8 cellular contexts compared by ENCODE assay signal in the genomic region with DNA sequence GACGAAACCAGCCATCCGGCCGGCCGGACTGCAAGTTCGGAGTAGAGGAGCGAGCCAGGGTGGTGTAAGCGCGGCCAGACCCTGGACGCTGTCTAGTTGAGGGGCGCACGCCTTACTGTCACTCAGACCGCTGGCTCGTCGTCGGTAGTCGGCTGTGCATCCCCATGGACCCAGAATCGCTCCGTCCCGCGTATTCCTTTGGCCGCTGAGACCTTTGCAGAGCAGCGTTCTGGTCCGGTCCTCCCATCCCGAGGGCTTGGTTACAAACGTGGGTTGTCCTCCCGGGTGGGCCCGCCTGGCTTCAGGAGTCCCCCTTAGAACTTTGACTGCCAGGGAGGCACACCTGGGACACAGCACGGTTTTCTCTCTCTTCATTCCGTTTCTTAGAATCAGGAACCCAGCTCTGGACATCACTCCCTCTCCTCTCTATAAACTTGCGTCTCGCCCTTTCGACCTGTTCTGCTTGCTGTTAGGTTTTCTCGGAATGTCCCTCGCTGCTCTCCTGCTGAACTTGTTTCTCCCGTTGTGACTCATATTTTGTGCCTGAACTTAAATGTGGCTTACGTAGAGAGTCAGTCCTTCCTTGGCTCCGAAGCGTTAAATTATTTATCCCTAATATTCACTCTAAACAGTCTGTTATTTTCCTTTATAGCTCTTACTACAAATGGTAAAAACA. TPM values are rescaled to one million over a fixed set of nuclear protein-coding genes. Genes with fewer than 3 reads are reported as not detected.
A peak's percentile ranks its signal among the peaks of the same experiment; 100 is the strongest.
DNase-seq lines count a peak whose midpoint lies in the region; ATAC-seq, FAIRE-seq and TF ChIP-seq lines count a peak whose summit lies in the region.

No MANE protein-coding gene starts in this region.

- BruUV-seq in HepG2 (replicated peaks; lab: Mats Ljungman, UMichigan) = no TSS peak

- H3K79me2 ChIP-seq in OCI-LY3 (ENCODE audit: low read length) (peaks cover 12% of the 10 kb centered on the region), HepG2 (ENCODE audit: insufficient read depth, low read length) (peaks cover 4% of the 10 kb centered on the region)

- H3K9me3 Mint-ChIP-seq in central memory CD8-positive, alpha-beta T cell = no peaks in the 10 kb centered on the region

- POLR2A ChIA-PET in HepG2 (lab: Yijun Ruan, JAX) = interaction anchor here (1.0 kb wide), 1 partner anchor 17 kb away, joined by 6 read pairs; no protein-coding TSS in a partner anchor

- in situ Hi-C loops in HepG2 (cut with HindIII; ENCODE audit: extremely low pct_ligation_motif_present, low pct_unique_long_range_greater_than_20kb) = no loop called here

- 5% methylated on average over 28 of the region's 38 CpGs for WGBS in HepG2 (ENCODE audit: low lambda C conversion rate)
- whole genome bisulfite sequencing in thymus = 8% methylated on average over 38 of the region's 38 CpGs

- TF ChIP-seq EP300 in HepG2 (IDR thresholded peaks at IDR 0.05; ENCODE audit: low read depth in 2 of 2, low read length in 2 of 2) (no peak), HepG2 (CRISPR knock-in tag; IDR thresholded peaks at IDR 0.05; ENCODE audit: borderline replicate concordance) (no peak)

- H3K4me2 ChIP-seq in OCI-LY3 (ENCODE audit: low read length) (peak overlapping the region; percentile 84), HepG2 (ENCODE audit: low read depth, low read length) (peak overlapping the region; percentile 90)

- FAIRE-seq in HepG2 (lab: Jason Lieb, UNC) = no peak

- H3K27ac ChIP-seq in OCI-LY3 (ENCODE audit: low read length) = no peak overlapping the region
- peak overlapping the region; percentile 39 for H3K27ac ChIP-seq in HepG2 (ENCODE audit: extremely low read length, insufficient read depth, low read length)
- peak overlapping the region; percentile 39 for H3K27ac ChIP-seq in thymus (ENCODE audit: low read depth)

- H3K9ac ChIP-seq in OCI-LY3 (ENCODE audit: low read length) = peak overlapping the region; percentile 80
- H3K9ac ChIP-seq in HepG2 (ENCODE audit: insufficient read depth, low read depth, low read length) = peak overlapping the region; percentile 71

- H3K9me3 ChIP-seq in OCI-LY3 (ENCODE audit: insufficient read depth, low read length) (no peaks in the 10 kb centered on the region), HepG2 (ENCODE audit: low read length) (no peaks in the 10 kb centered on the region), thymus (ENCODE audit: control insufficient read depth) (no peaks in the 10 kb centered on the region)

- peaks cover 10% of the 10 kb centered on the region for H3K4me1 ChIP-seq in OCI-LY3 (ENCODE audit: low read length)
- peaks cover 28% of the 10 kb centered on the region for H3K4me1 ChIP-seq in HepG2 (ENCODE audit: insufficient read depth, low read length)
- peaks cover 4% of the 10 kb centered on the region for H3K4me1 ChIP-seq in thymus (ENCODE audit: control insufficient read depth, insufficient read depth, low read length)

- intact Hi-C loops in HepG2 (cut with micrococcal nuclease; ENCODE audit: unreplicated experiment) = loop anchor here (2.0 kb wide), 1 partner anchor 150 kb away; no protein-coding TSS in a partner anchor

- no peak for TF ChIP-seq RAD21 in HepG2 (CRISPR knock-in tag; IDR thresholded peaks at IDR 0.05)

- CTCF ChIA-PET in HepG2 (lab: Yijun Ruan, JAX; ENCODE audit: low intra/inter-chr PET ratio, low total read pairs) = no interaction called here

- H3K27me3 ChIP-seq in OCI-LY3 (ENCODE audit: low read depth, low read length) = no peaks in the 10 kb centered on the region
- no peaks in the 10 kb centered on the region for H3K27me3 ChIP-seq in HepG2 (ENCODE audit: control insufficient read depth in 1 of 2, insufficient read depth in 2 of 2, low read length in 2 of 2)
- no peaks in the 10 kb centered on the region for H3K27me3 ChIP-seq in thymus (ENCODE audit: control insufficient read depth, insufficient read depth)

- peaks cover 34% of the 10 kb centered on the region for H3K4me1 Mint-ChIP-seq in central memory CD8-positive, alpha-beta T cell

- peak; percentile 49 for ATAC-seq in HG02759 (IDR thresholded peaks at IDR 0.05; ENCODE audit: unreplicated experiment)
- no peak for ATAC-seq in central memory CD8-positive, alpha-beta T cell (replicated peaks; ENCODE audit: extremely low read depth, poor library complexity, severe bottlenecking)
- peak; percentile 76 for ATAC-seq in HepG2

- H3K36me3 Mint-ChIP-seq in central memory CD8-positive, alpha-beta T cell (ENCODE audit: insufficient read depth) = peaks cover 26% of the 10 kb centered on the region

- H3K27me3 Mint-ChIP-seq in central memory CD8-positive, alpha-beta T cell = no peaks in the 10 kb centered on the region

- no peak for TF ChIP-seq POLR2A in HepG2 (IDR thresholded peaks at IDR 0.05; ENCODE audit: insufficient read depth in 1 of 2, low read depth in 2 of 2, low read length in 2 of 2)

- TF ChIP-seq CTCF in OCI-LY3 (IDR thresholded peaks at IDR 0.05; ENCODE audit: low read depth, low read length) = no peak
- TF ChIP-seq CTCF in HepG2 (CRISPR knock-in tag; IDR thresholded peaks at IDR 0.05) = 0 out of 2 replicates have a peak, but pooled peaks have one; percentile 0

- DNase-seq in stimulated activated CD4-positive, alpha-beta T cell treated with anti-CD3 and anti-CD28 coated beads, Interleukin-2, amount 100 ng/mL, for 24 hours = peak; percentile 19 to 29
- no peak for DNase-seq in stimulated activated CD4-positive, alpha-beta T cell treated with anti-CD3 and anti-CD28 coated beads, Interleukin-1b, Interleukin-23, amount 100 ng/mL, for 48 hours
- no peak for DNase-seq in central memory CD8-positive, alpha-beta T cell (ENCODE audit: low spot score in 2 of 2)
- DNase-seq in HepG2 (ENCODE audit: low spot score) (no peak), putamen (ENCODE audit: low spot score) (no peak)

- peak overlapping the region; percentile 90 for H3K27ac Mint-ChIP-seq in central memory CD8-positive, alpha-beta T cell (ENCODE audit: low read depth)

- peak overlapping the region; percentile 95 for H3K4me3 Mint-ChIP-seq in central memory CD8-positive, alpha-beta T cell

- peak overlapping the region; percentile 72 for H2AFZ ChIP-seq in OCI-LY3 (ENCODE audit: low read depth, low read length)
- H2AFZ ChIP-seq in HepG2 (ENCODE audit: low read length) = peak overlapping the region; percentile 60

- H3K36me3 ChIP-seq in OCI-LY3 (replicated peaks; ENCODE audit: low read depth, low read length) (peaks cover 14% of the 10 kb centered on the region), HepG2 (replicated peaks in 1 of 2; ENCODE audit: control insufficient read depth in 1 of 2, insufficient read depth in 2 of 2, low read length in 2 of 2) (peaks cover 2 to 17% of the 10 kb centered on the region in 2 experiments; a peak in 3 of 5 replicates), thymus (ENCODE audit: control insufficient read depth, insufficient read depth) (peaks cover 15% of the 10 kb centered on the region)

- H3K4me3 ChIP-seq in OCI-LY3 (ENCODE audit: low read length) (peak overlapping the region; percentile 87), HepG2 (replicated peaks in 1 of 3; ENCODE audit: insufficient read depth in 1 of 3, low read depth in 2 of 3, low read length in 3 of 3) (peak overlapping the region; percentile 63 to 89 (median 71)), thymus (ENCODE audit: low read length) (peak overlapping the region; percentile 90)

- H4K20me1 ChIP-seq in OCI-LY3 (ENCODE audit: insufficient read depth, low read length) (no peaks in the 10 kb centered on the region), HepG2 (ENCODE audit: insufficient read depth, low read length) (no peaks in the 10 kb centered on the region)

TF ChIP-seq in HepG2, 621 proteins besides CTCF, POLR2A, EP300 and RAD21 (continues in another document):
- TF ChIP-seq FOXK1 (CRISPR knock-in tag; IDR thresholded peaks at IDR 0.05; ENCODE audit: borderline replicate concordance, low read depth) (no peak), SOX5 (CRISPR knock-in tag; IDR thresholded peaks at IDR 0.05; ENCODE audit: borderline replicate concordance) (no peak), ZNF292 (CRISPR knock-in tag; IDR thresholded peaks at IDR 0.05; ENCODE audit: borderline replicate concordance, low read depth) (0 out of 2 replicates have a peak, but pooled peaks have one; percentile 63), ZNF746 (CRISPR knock-in tag; IDR thresholded peaks at IDR 0.05) (no peak), DMAP1 (CRISPR knock-in tag; IDR thresholded peaks at IDR 0.05) (no peak), ZNF570 (CRISPR knock-in tag; IDR thresholded peaks at IDR 0.05; ENCODE audit: borderline replicate concordance) (no peak)

RNA-seq across cellular contexts. Expression of a gene that starts 0.7 kb away (rescaled TPM):
- 36.9 and 64.5 TPM in 2 replicates for total RNA-seq in HepG2 (2016; rRNA removed; fragmentation: Illumina TruSeq; extraction: Trizol)
- 3.4 and 4.7 TPM in 2 replicates for total RNA-seq in HepG2 (2016; cell fraction: cytosol; rRNA removed; fragmentation: Illumina TruSeq; extraction: Trizol; ENCODE audit: low read depth)
- 34.6 and 62.5 TPM in 2 replicates for total RNA-seq in HepG2 (2016; cell fraction: insoluble cytoplasmic fraction; rRNA removed; fragmentation: Illumina TruSeq; extraction: Trizol)
- 9.2 and 9.7 TPM in 2 replicates for total RNA-seq in HepG2 (2016; cell fraction: membrane; rRNA removed; fragmentation: Illumina TruSeq; extraction: Trizol)
- 21.9 and 23.0 TPM in 2 replicates for total RNA-seq in HepG2 (2016; cell fraction: nucleus; rRNA removed; fragmentation: Illumina TruSeq; extraction: Trizol)
- polyA plus RNA-seq in HepG2 (2011; rRNA removed) (10.8 and 14.6 TPM in 2 replicates), thymus (20.5 TPM)
- polyA plus RNA-seq in HepG2 (2011; cell fraction: cytosol; rRNA removed) = 6.2 and 7.7 TPM in 2 replicates
- 12.1 and 12.7 TPM in 2 replicates for polyA plus RNA-seq in HepG2 (2011; cell fraction: nucleus; rRNA removed)
- 11.7 and 15.7 TPM in 2 replicates for polyA plus RNA-seq in HepG2 (2012)
- polyA plus RNA-seq in HepG2 (2016; cell fraction: cytosol; fragmentation: Illumina TruSeq; extraction: Trizol; ENCODE audit: low read depth) = 1.6 and 2.3 TPM in 2 replicates
- 53.5 and 54.3 TPM in 2 replicates for polyA plus RNA-seq in HepG2 (2016; cell fraction: insoluble cytoplasmic fraction; fragmentation: Illumina TruSeq; extraction: Trizol; ENCODE audit: low read depth)
- 4.2 and 6.1 TPM in 2 replicates for polyA plus RNA-seq in HepG2 (2016; cell fraction: membrane; fragmentation: Illumina TruSeq; extraction: Trizol; ENCODE audit: low read depth)
- polyA plus RNA-seq in HepG2 (2016; cell fraction: nucleus; fragmentation: Illumina TruSeq; extraction: Trizol; ENCODE audit: insufficient read depth, low read depth) = 26.3 and 26.8 TPM in 2 replicates
- polyA minus RNA-seq in HepG2 (2011; rRNA and poly(A)+ RNA removed; ENCODE audit: low replicate concordance) = 6.0 and 10.9 TPM in 2 replicates
- polyA minus RNA-seq in HepG2 (2011; cell fraction: cytosol; rRNA and poly(A)+ RNA removed) = 9.8 and 12.3 TPM in 2 replicates
- polyA minus RNA-seq in HepG2 (2011; cell fraction: nucleus; rRNA and poly(A)+ RNA removed) = 15.3 and 15.8 TPM in 2 replicates

Comparison
In these comparisons a context has a peak if more than half of its experiments do, and no peak if none do; other contexts are left out.
1. DNase-seq: peak in stimulated activated CD4-positive, alpha-beta T cell treated with anti-CD3 and anti-CD28 coated beads, Interleukin-2, amount 100 ng/mL, for 24 hours (2 of 2); none in stimulated activated CD4-positive, alpha-beta T cell treated with anti-CD3 and anti-CD28 coated beads, Interleukin-1b, Interleukin-23, amount 100 ng/mL, for 48 hours (single experiment), central memory CD8-positive, alpha-beta T cell (0 of 2), HepG2 (single experiment) and putamen (single experiment).
2. Peak in every context shown above with its lines, with median percentiles within 50 percentile points of each other: H3K4me3 ChIP-seq.